Comparison of ENCODE assay signal across 2 cellular contexts in the genomic region with DNA sequence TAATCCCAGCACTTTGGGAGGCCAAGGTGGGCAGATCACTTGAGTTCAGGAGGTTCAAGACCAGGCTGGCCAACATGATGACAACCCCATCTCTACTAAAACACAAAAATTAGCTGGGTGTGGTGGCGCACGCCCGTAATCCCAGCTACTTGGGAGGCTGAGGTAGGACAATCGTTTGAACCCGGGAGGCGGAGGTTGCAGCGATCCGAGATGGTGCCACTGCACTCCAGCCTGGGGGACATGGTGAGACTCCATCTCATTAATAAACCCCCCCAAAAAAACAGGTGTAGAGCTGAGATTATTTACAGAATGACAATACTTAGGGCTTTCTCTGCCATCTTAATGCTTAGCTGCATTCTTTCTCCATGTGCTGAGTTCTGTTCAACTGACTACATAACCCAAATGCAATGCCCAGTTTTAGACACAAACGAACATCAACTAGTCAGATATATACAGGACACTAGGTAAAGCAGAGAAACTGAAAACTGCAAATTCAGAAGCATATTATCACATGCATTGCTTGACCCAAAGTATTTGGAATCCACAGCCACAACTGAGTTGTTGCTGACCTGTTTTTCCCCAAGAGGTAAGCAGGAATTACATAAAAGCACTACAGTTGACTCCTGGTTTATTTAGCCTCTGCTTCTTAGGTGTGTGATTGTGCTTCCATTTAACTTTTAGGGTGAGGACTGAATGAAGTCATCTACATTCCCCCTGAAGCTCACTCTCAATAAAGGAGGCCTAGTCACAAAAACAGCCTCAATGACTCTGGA.
TF ChIP-seq lines count a peak whose summit lies in the region.

No MANE protein-coding gene starts in this region.

TF ChIP-seq in HepG2, 621 proteins besides CTCF, POLR2A, EP300 and RAD21:
- 0 out of 2 replicates have a peak, but pooled peaks have one; percentile 9 for TF ChIP-seq POLR2AphosphoS2 (IDR thresholded peaks at IDR 0.05; ENCODE audit: low read depth, low read length)
- peak; percentile 47; the same call in 1 of the 2 replicates for TF ChIP-seq RBFOX2 (IDR thresholded peaks at IDR 0.05; ENCODE audit: low read depth, low read length)
- TF ChIP-seq MXI1 (IDR thresholded peaks at IDR 0.05; ENCODE audit: borderline replicate concordance, low read depth, low read length) = no peak
- TF ChIP-seq ZNF446 (CRISPR knock-in tag; IDR thresholded peaks at IDR 0.05) = no peak
- TF ChIP-seq RBM22 (optimal IDR thresholded peaks at IDR 0.05; ENCODE audit: low read length) = peak; percentile 50
- TF ChIP-seq AGO2 (optimal IDR thresholded peaks at IDR 0.05; ENCODE audit: low read depth, low read length) = peak; percentile 21

TF ChIP-seq in GM12878, 131 proteins besides CTCF, POLR2A, EP300 and RAD21:
- TF ChIP-seq CREB1 (IDR thresholded peaks at IDR 0.05; ENCODE audit: low read depth) (no peak), POLR2AphosphoS5 (IDR thresholded peaks at IDR 0.05; ENCODE audit: low read length) (peak; percentile 60)
